ENCODE assay signal across 17 cellular contexts in the genomic region with DNA sequence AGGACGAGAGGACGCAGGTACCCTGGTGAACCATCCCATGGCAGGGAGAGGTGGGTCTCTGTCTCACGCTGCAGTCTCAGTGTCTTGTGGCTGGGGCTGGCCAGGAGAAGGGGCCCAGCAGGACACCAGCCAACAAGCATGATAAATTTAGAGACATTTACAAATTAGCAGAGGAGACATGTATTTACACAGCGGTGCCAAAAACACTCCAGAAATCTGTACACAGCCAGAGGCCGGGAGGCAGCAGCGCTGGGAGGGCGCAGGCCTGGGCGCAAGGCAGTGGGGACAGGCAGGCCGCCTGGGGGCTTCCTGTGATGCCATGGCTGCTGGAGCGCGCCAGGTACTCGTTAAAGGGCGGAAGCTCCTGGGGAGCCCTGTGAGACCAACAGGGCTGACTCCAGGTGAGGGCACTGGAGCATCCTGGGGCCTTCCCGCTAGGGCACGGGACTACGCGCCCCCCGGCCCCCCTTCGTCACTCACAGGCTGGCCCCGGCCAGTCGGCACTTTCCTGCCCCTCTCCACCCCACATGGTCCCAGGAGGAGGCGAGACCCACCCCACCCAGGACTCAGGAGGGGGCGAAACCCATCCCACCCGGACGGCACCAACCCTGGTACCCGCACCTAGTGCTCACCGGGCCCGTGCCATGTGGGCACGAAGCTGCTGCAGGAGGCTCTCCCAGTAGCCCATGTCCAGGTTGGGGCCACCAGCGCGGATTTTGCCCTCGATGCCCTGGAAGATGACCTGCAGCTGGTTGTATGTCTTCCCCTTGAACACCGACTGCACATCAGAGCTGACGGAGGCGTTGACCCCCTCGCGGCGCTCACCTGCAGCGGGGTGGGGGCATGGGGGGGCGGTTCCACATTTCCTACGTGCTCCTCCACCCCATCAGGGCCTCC. TPM values are rescaled to one million over a fixed set of nuclear protein-coding genes. Genes with fewer than 3 reads are reported as not detected.
DNase-seq lines count a peak whose midpoint lies in the region; ATAC-seq lines count a peak whose summit lies in the region.
"Had no signal": no experiment of that assay in that cellular context is flagged by ENCODE, and none has a peak within 500 bp of the region (broad histone marks: within the 10 kb centered on the region; RNA-seq: fewer than 3 reads in every experiment).

No MANE protein-coding gene starts in this region.

- H3K27me3 Mint-ChIP-seq in dendritic cell treated with granulocyte-macrophage colony-stimulating factor and Interleukin-4, amounts not matched to agents 40 ng/mL and 50 ng/mL, for 4 days = peaks cover 2% of the 10 kb centered on the region
- H3K27me3 Mint-ChIP-seq in activated T-helper 17 cell treated with anti-CD3 and anti-CD28 coated beads, Interleukin-2, amount 50 U/mL, for 72 hours = no peaks in the 10 kb centered on the region
- H3K27me3 Mint-ChIP-seq: CD4-positive, alpha-beta memory T cell had no signal

- no peaks in the 10 kb centered on the region for H3K9me3 Mint-ChIP-seq in dendritic cell treated with granulocyte-macrophage colony-stimulating factor and Interleukin-4, amounts not matched to agents 40 ng/mL and 50 ng/mL, for 4 days
- no peaks in the 10 kb centered on the region for H3K9me3 Mint-ChIP-seq in activated T-helper 17 cell treated with anti-CD3 and anti-CD28 coated beads, Interleukin-2, amount 50 U/mL, for 72 hours

- intact Hi-C loops in dendritic cell treated with granulocyte-macrophage colony-stimulating factor and Interleukin-4, amounts not matched to agents 40 ng/mL and 50 ng/mL, for 4 days (cut with micrococcal nuclease) = no loop called here
- intact Hi-C loops in posterior vena cava (cut with DNase I) = no loop called here

- no peak overlapping the region for H3K4me3 Mint-ChIP-seq in dendritic cell treated with granulocyte-macrophage colony-stimulating factor and Interleukin-4, amounts not matched to agents 40 ng/mL and 50 ng/mL, for 4 days
- no peak overlapping the region for H3K4me3 Mint-ChIP-seq in activated T-helper 17 cell treated with anti-CD3 and anti-CD28 coated beads, Interleukin-2, amount 50 U/mL, for 72 hours
- H3K4me3 Mint-ChIP-seq: CD4-positive, alpha-beta memory T cell had no signal

- peaks cover 91% of the 10 kb centered on the region for H3K36me3 Mint-ChIP-seq in dendritic cell treated with granulocyte-macrophage colony-stimulating factor and Interleukin-4, amounts not matched to agents 40 ng/mL and 50 ng/mL, for 4 days (ENCODE audit: low read depth)
- peaks cover 5% of the 10 kb centered on the region for H3K36me3 Mint-ChIP-seq in activated T-helper 17 cell treated with anti-CD3 and anti-CD28 coated beads, Interleukin-2, amount 50 U/mL, for 72 hours (ENCODE audit: low read depth)

- no peak for ATAC-seq in activated T-helper 17 cell treated with anti-CD3 and anti-CD28 coated beads, Interleukin-2, amount 50 U/mL, for 72 hours (replicated peaks)
- ATAC-seq: HCT116, PC-3 had no signal

- peak in 2 of 3 experiments; percentile 76 to 91 for DNase-seq in NCI-H1417 (lab: John Stamatoyannopoulos, UW)
- DNase-seq in NCI-H1417 treated with DMSO at 0.1 percent for 48 hours (lab: John Stamatoyannopoulos, UW) = no peak
- peak; percentile 74 to 89 for DNase-seq in NCI-H2081 (lab: John Stamatoyannopoulos, UW)
- peak; percentile 74 for DNase-seq in posterior vena cava (ENCODE audit: low spot score)
- DNase-seq in midbrain (lab: John Stamatoyannopoulos, UW) = no peak
- no peak for DNase-seq in occipital lobe (lab: John Stamatoyannopoulos, UW)
- DNase-seq: 8988T; CD4-positive, alpha-beta memory T cell; NCI-H1092; NCI-H1694; NCI-H446 treated with DMSO at 0.1 percent for 48 hours; NCI-H748 treated with DMSO at 0.1 percent for 48 hours; PC-3 had no signal

- peaks cover 35% of the 10 kb centered on the region for H3K4me1 Mint-ChIP-seq in dendritic cell treated with granulocyte-macrophage colony-stimulating factor and Interleukin-4, amounts not matched to agents 40 ng/mL and 50 ng/mL, for 4 days (ENCODE audit: low read depth)
- no peaks in the 10 kb centered on the region for H3K4me1 Mint-ChIP-seq in activated T-helper 17 cell treated with anti-CD3 and anti-CD28 coated beads, Interleukin-2, amount 50 U/mL, for 72 hours

- peak overlapping the region; percentile 9 for H3K27ac Mint-ChIP-seq in dendritic cell treated with granulocyte-macrophage colony-stimulating factor and Interleukin-4, amounts not matched to agents 40 ng/mL and 50 ng/mL, for 4 days
- H3K27ac Mint-ChIP-seq in activated T-helper 17 cell treated with anti-CD3 and anti-CD28 coated beads, Interleukin-2, amount 50 U/mL, for 72 hours = no peak overlapping the region
- H3K27ac Mint-ChIP-seq: CD4-positive, alpha-beta memory T cell had no signal

RNA-seq across cellular contexts. Expression of a gene that starts 7.3 kb away (rescaled TPM):
- 10 to 100 TPM; 46.9 to 49.6 TPM for total RNA-seq in posterior vena cava
- total RNA-seq in activated T-helper 17 cell treated with anti-CD3 and anti-CD28 coated beads, Interleukin-2, amount 50 U/mL, for 72 hours = under 1 TPM; 0.32 to 0.37 TPM
- 0.78 TPM for total RNA-seq in occipital lobe
- total RNA-seq: MCF 10A had no signal

RNA-seq across cellular contexts. Expression of a gene that starts 12.6 kb away (rescaled TPM):
- total RNA-seq in posterior vena cava (10 to 100 TPM; 13.0 to 17.0 TPM), occipital lobe (19.8 TPM)
- 10 to 100 TPM; 22.9 to 31.8 TPM for total RNA-seq in activated T-helper 17 cell treated with anti-CD3 and anti-CD28 coated beads, Interleukin-2, amount 50 U/mL, for 72 hours

RNA-seq across cellular contexts. Expression of a gene that starts 28.7 kb away (rescaled TPM):
- 10 to 100 TPM; 13.9 to 14.6 TPM for total RNA-seq in posterior vena cava
- under 1 TPM; 0.32 to 0.42 TPM for total RNA-seq in activated T-helper 17 cell treated with anti-CD3 and anti-CD28 coated beads, Interleukin-2, amount 50 U/mL, for 72 hours
- not detected for total RNA-seq in occipital lobe
- total RNA-seq: MCF 10A had no signal

RNA-seq across cellular contexts. Expression of a gene that starts 41.3 kb away (rescaled TPM):
- total RNA-seq in posterior vena cava (100 to 1,000 TPM in 1 of 2 donors, 10 to 100 TPM in 1; 96.8 to 111 TPM), occipital lobe (9.4 TPM)
- 10 to 100 TPM; 40.0 to 52.3 TPM for total RNA-seq in activated T-helper 17 cell treated with anti-CD3 and anti-CD28 coated beads, Interleukin-2, amount 50 U/mL, for 72 hours

RNA-seq across cellular contexts. Expression of a gene that starts 56.6 kb away (rescaled TPM):
- total RNA-seq in posterior vena cava = 10 to 100 TPM; 49.6 to 52.7 TPM
- total RNA-seq in activated T-helper 17 cell treated with anti-CD3 and anti-CD28 coated beads, Interleukin-2, amount 50 U/mL, for 72 hours = 10 to 100 TPM; 38.3 to 64.1 TPM
- 32.9 TPM for total RNA-seq in occipital lobe

Comparison
In these comparisons a context has a peak if more than half of its experiments do, and no peak if none do; other contexts are left out.
1. DNase-seq: peak in NCI-H1417 (2 of 3), NCI-H2081 (2 of 2) and posterior vena cava (single experiment); none in NCI-H1417 treated with DMSO at 0.1 percent for 48 hours (single experiment), midbrain (single experiment) and occipital lobe (single experiment).
2. RNA of a gene that starts 7.3 kb away (total RNA-seq): 46.9 to 49.6 TPM in posterior vena cava; 0.78 TPM in occipital lobe (single experiment) and 0.32 to 0.37 TPM in activated T-helper 17 cell treated with anti-CD3 and anti-CD28 coated beads, Interleukin-2, amount 50 U/mL, for 72 hours; every median in the first group is over 10 times any median in the second.
3. RNA of a gene that starts 28.7 kb away (total RNA-seq): 13.9 to 14.6 TPM in posterior vena cava; 0.32 to 0.42 TPM in activated T-helper 17 cell treated with anti-CD3 and anti-CD28 coated beads, Interleukin-2, amount 50 U/mL, for 72 hours and not detected in occipital lobe (single experiment); every median in the first group is over 10 times any median in the second.